ENCODE assay signal across 18 cellular contexts in the genomic region with DNA sequence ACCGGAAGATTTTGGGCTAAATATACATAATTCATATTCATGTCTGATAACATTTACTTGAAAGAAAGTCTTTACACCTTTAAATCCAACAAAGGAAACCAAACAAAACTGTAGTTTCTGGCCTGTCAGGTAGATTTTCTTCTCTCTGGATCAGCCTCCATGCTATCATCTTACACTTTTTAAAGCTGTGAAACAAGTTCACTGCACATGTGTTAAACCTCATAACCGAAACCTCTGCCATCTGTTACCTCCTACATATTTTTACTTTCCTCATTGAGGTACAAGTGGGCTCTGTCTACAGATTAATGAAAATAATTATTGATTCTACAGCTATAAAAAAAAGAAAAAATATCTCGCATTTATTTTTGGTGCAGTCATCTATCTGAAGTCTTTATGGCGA.
"Had no signal": no experiment of that assay in that cellular context is flagged by ENCODE, and none has a peak within 500 bp of the region (broad histone marks: within the 10 kb centered on the region; RNA-seq: fewer than 3 reads in every experiment).

No MANE protein-coding gene starts in this region.

- H3K36me3 Mint-ChIP-seq: WTC11 had no signal

- H3K27me3 Mint-ChIP-seq: activated naive CD8-positive, alpha-beta T cell; central memory CD8-positive, alpha-beta T cell; memory B cell; naive thymus-derived CD4-positive, alpha-beta T cell had no signal

- ATAC-seq: activated CD8-positive, alpha-beta T cell treated with anti-CD3 and anti-CD28 coated beads, Interleukin-2, amount 10 ng/mL, durations not matched to agents 7 days and 5 days; activated T-cell treated with anti-CD3 and anti-CD28 coated beads, Interleukin-2, amount 50 U/mL, for 72 hours; left ventricle myocardium superior; mucosa of descending colon; naive thymus-derived CD4-positive, alpha-beta T cell; stimulated activated effector memory CD8-positive, alpha-beta T cell treated with anti-CD3 and anti-CD28 coated beads, Interleukin-12 subunit alpha, Interleukin-12 subunit beta, amount 100 ng/mL, for 72 hours; WTC11 had no signal

- H3K4me1 Mint-ChIP-seq: central memory CD8-positive, alpha-beta T cell; memory B cell; stimulated activated effector memory CD8-positive, alpha-beta T cell treated with anti-CD3 and anti-CD28 coated beads, Interleukin-12 subunit alpha, Interleukin-12 subunit beta, amount 100 ng/mL, for 72 hours had no signal

- DNase-seq: activated CD4-positive, alpha-beta T cell treated with anti-CD3 and anti-CD28 coated beads for 48 hours; activated CD8-positive, alpha-beta memory T cell treated with anti-CD3 and anti-CD28 coated beads, Interleukin-2, amount 50 U/mL, for 4 hours; activated CD8-positive, alpha-beta T cell treated with anti-CD3 and anti-CD28 coated beads, Interleukin-2, amount 10 ng/mL, durations not matched to agents 7 days and 5 days; activated gamma-delta T cell treated with Interleukin-2 at 50 U/mL for 16 hours; activated T-cell treated with anti-CD3 and anti-CD28 coated beads, Interleukin-2, amount 50 U/mL, for 72 hours; brain microvascular endothelial cell; effector CD4-positive, alpha-beta T cell; foreskin fibroblast; hypothalamus; left ventricle myocardium superior; mucosa of descending colon; naive thymus-derived CD4-positive, alpha-beta T cell; stimulated activated CD4-positive, alpha-beta T cell treated with anti-CD3 and anti-CD28 coated beads, Interleukin-2, amount 100 ng/mL, for 24 hours had no signal

- H3K4me3 Mint-ChIP-seq: activated CD8-positive, alpha-beta T cell treated with anti-CD3 and anti-CD28 coated beads, Interleukin-2, amount 10 ng/mL, durations not matched to agents 7 days and 5 days; activated naive CD8-positive, alpha-beta T cell; activated T-cell treated with anti-CD3 and anti-CD28 coated beads, Interleukin-2, amount 50 U/mL, for 72 hours; central memory CD8-positive, alpha-beta T cell; memory B cell; naive thymus-derived CD4-positive, alpha-beta T cell; stimulated activated effector memory CD8-positive, alpha-beta T cell treated with anti-CD3 and anti-CD28 coated beads, Interleukin-12 subunit alpha, Interleukin-12 subunit beta, amount 100 ng/mL, for 72 hours; WTC11 had no signal

- H3K9me3 Mint-ChIP-seq: activated T-cell treated with anti-CD3 and anti-CD28 coated beads, Interleukin-2, amount 50 U/mL, for 72 hours; central memory CD8-positive, alpha-beta T cell; memory B cell; naive thymus-derived CD4-positive, alpha-beta T cell; stimulated activated effector memory CD8-positive, alpha-beta T cell treated with anti-CD3 and anti-CD28 coated beads, Interleukin-12 subunit alpha, Interleukin-12 subunit beta, amount 100 ng/mL, for 72 hours; WTC11 had no signal

- H3K27ac Mint-ChIP-seq: activated CD8-positive, alpha-beta T cell treated with anti-CD3 and anti-CD28 coated beads, Interleukin-2, amount 10 ng/mL, durations not matched to agents 7 days and 5 days; activated naive CD8-positive, alpha-beta T cell; activated T-cell treated with anti-CD3 and anti-CD28 coated beads, Interleukin-2, amount 50 U/mL, for 72 hours; memory B cell; naive thymus-derived CD4-positive, alpha-beta T cell; stimulated activated effector memory CD8-positive, alpha-beta T cell treated with anti-CD3 and anti-CD28 coated beads, Interleukin-12 subunit alpha, Interleukin-12 subunit beta, amount 100 ng/mL, for 72 hours; WTC11 had no signal
